ENCODE assay signal across 14 cellular contexts in the genomic region with DNA sequence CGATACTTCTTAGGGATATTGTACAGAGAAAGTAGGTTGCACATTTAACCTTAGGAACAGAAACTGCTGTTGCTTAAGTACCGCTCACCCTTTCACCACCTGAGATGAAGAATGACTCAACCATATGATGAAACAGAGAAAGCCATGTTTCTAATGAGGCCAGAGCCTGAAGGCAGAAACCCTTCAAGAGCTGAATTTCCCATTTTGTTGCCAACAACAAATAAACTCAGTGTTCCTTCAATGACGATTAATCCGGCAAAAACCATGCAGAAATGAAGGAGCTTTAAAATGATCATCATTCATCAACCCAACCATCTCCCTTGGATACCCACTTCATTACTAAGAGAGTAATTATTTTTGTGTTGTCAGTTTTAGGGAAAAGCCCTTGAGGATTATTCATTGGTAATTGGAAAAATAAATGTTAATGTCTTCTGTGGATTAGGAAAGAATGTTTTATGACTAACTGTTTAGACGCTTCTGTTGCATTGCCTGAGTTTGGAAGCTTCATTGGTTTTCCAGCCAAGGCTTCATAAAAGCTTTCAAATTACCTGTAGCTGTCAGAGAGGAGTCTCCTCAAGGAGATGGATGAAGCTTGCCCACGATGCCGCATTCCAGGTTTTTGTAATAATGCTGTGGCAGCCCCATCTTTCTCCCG.
DNase-seq lines count a peak whose midpoint lies in the region; ATAC-seq, FAIRE-seq and TF ChIP-seq lines count a peak whose summit lies in the region.
"Had no signal": no experiment of that assay in that cellular context is flagged by ENCODE, and none has a peak within 500 bp of the region (broad histone marks: within the 10 kb centered on the region; RNA-seq: fewer than 3 reads in every experiment).

No MANE protein-coding gene starts in this region.

- TF ChIP-seq CTCF in NB4 (IDR thresholded peaks at IDR 0.05; ENCODE audit: low read depth, low read length), result no peak
- no peak for TF ChIP-seq CTCF in K562 (IDR thresholded peaks at IDR 0.05 in 2 of 3, conservative IDR thresholded peaks at IDR 0.05 in 1 of 3; ENCODE audit: insufficient read depth in 2 of 3, low read depth in 1 of 3, low read length in 3 of 3)
- no peak for TF ChIP-seq CTCF in omental fat pad (IDR thresholded peaks at IDR 0.05)

- POLR2A ChIA-PET in K562 (lab: Yijun Ruan, JAX), result interaction anchor here (0.7 kb wide), 1 partner anchor 15 kb away, joined by 3 read pairs; no protein-coding TSS in a partner anchor

- H3K9me1 ChIP-seq in K562 (ENCODE audit: control insufficient read depth, insufficient read depth, low read length), result no peaks in the 10 kb centered on the region

- H3K27me3 ChIP-seq in K562 (ENCODE audit: control insufficient read depth in 2 of 2, insufficient read depth in 2 of 2, low read length in 2 of 2), result no peaks in the 10 kb centered on the region

- H3K9me3 ChIP-seq in K562 (replicated peaks; ENCODE audit: control insufficient read depth, insufficient read depth, low read depth, low read length), result no peaks in the 10 kb centered on the region

- no peak for ATAC-seq in K562
- ATAC-seq in omental fat pad (ENCODE audit: low FRiP score), result peak; percentile 82
- ATAC-seq: naive thymus-derived CD8-positive, alpha-beta T cell had no signal

- H3K36me3 ChIP-seq in K562 (ENCODE audit: control insufficient read depth, insufficient read depth, low read length), result no peaks in the 10 kb centered on the region

- 76% methylated on average over 8 of the region's 8 CpGs for WGBS in K562 (ENCODE audit: insufficient coverage, low coverage, missing lambda C conversion rate)

- CTCF ChIA-PET in K562 (lab: Yijun Ruan, JAX; ENCODE audit: low intra/inter-chr PET ratio), result no interaction called here

- no peaks in the 10 kb centered on the region for H4K20me1 ChIP-seq in K562 (replicated peaks; ENCODE audit: control insufficient read depth, insufficient read depth, low read length)

- no peak overlapping the region for H3K4me3 ChIP-seq in NB4 (ENCODE audit: low read depth, low read length)
- no peak overlapping the region for H3K4me3 ChIP-seq in K562

- no TSS peak for BruUV-seq in K562 (replicated peaks; lab: Mats Ljungman, UMichigan)

- in situ Hi-C loops in K562 (cut with MboI), result no loop called here

- DNase-seq in Daoy (ENCODE audit: low read depth) (peak; percentile 78), NB4 (ENCODE audit: low read depth) (peak; percentile 12), K562 (ENCODE audit: extremely low read depth in 1 of 4, low spot score in 3 of 4) (no peak), omental fat pad (ENCODE audit: low spot score) (no peak), C1 segment of cervical spinal cord (lab: John Stamatoyannopoulos, UW) (no peak), mesenteric fat pad (ENCODE audit: low spot score) (no peak), anterior cingulate cortex (lab: John Stamatoyannopoulos, UW) (no peak), hippocampal formation (lab: John Stamatoyannopoulos, UW) (no peak)
- DNase-seq: activated CD4-positive, alpha-beta T cell treated with anti-CD3 and anti-CD28 coated beads, Interleukin-2, amount 50 U/mL, for 4 hours; endodermal cell; immature natural killer cell; naive thymus-derived CD8-positive, alpha-beta T cell; NCI-H1048 had no signal

- intact Hi-C loops in K562 (cut with micrococcal nuclease), result no loop called here

- no peak overlapping the region for H3K4me2 ChIP-seq in K562 (ENCODE audit: insufficient read depth, low read length)

- H3K4me1 ChIP-seq in K562 (replicated peaks in 1 of 2; ENCODE audit: control insufficient read depth in 2 of 2, insufficient read depth in 2 of 2, low read length in 2 of 2), result peaks cover 23 to 43% of the 10 kb centered on the region in 2 experiments

- no peak overlapping the region for H3K9ac ChIP-seq in K562 (ENCODE audit: insufficient read depth in 1 of 2, low read depth in 2 of 2, low read length in 2 of 2)

- TF ChIP-seq RAD21 in K562 (CRISPR knock-in tag; conservative IDR thresholded peaks at IDR 0.05 in 1 of 2, IDR thresholded peaks at IDR 0.05 in 1 of 2), result no peak

- no peak for FAIRE-seq in K562 (lab: Jason Lieb, UNC)
- FAIRE-seq: GM12891 had no signal

- H3K79me2 ChIP-seq in K562 (ENCODE audit: control insufficient read depth, insufficient read depth, low read length), result no peaks in the 10 kb centered on the region

- H3K27ac ChIP-seq in K562 (ENCODE audit: extremely low read depth, low read depth, low read length), result no peak overlapping the region

- H2AFZ ChIP-seq in K562 (ENCODE audit: low read depth, low read length), result no peak overlapping the region

- no peak for TF ChIP-seq EP300 in K562 (IDR thresholded peaks at IDR 0.05; ENCODE audit: low read length)

- TF ChIP-seq POLR2A in NB4 (IDR thresholded peaks at IDR 0.05; ENCODE audit: extremely low read depth, insufficient read length), result no peak
- TF ChIP-seq POLR2A in K562 (conservative IDR thresholded peaks at IDR 0.05), result no peak

TF ChIP-seq in K562, 482 proteins besides CTCF, POLR2A, EP300 and RAD21 (continues in another document):
- no peak for TF ChIP-seq SMARCE1 (IDR thresholded peaks at IDR 0.05)
- no peak for TF ChIP-seq TAF1 (IDR thresholded peaks at IDR 0.05; ENCODE audit: control insufficient read depth, extremely low read depth, insufficient read depth, low read length, severe bottlenecking)
- no peak for TF ChIP-seq ZNF79 (CRISPR knock-in tag; IDR thresholded peaks at IDR 0.05; ENCODE audit: low read depth)
- TF ChIP-seq JUND (IDR thresholded peaks at IDR 0.05; ENCODE audit: borderline replicate concordance, low read depth, low read length), result peak; percentile 66; the same call in 1 of the 2 replicates
- no peak for TF ChIP-seq JUND (tag; IDR thresholded peaks at IDR 0.05; ENCODE audit: borderline replicate concordance, low read depth, low read length)
- TF ChIP-seq, protein P1, sequence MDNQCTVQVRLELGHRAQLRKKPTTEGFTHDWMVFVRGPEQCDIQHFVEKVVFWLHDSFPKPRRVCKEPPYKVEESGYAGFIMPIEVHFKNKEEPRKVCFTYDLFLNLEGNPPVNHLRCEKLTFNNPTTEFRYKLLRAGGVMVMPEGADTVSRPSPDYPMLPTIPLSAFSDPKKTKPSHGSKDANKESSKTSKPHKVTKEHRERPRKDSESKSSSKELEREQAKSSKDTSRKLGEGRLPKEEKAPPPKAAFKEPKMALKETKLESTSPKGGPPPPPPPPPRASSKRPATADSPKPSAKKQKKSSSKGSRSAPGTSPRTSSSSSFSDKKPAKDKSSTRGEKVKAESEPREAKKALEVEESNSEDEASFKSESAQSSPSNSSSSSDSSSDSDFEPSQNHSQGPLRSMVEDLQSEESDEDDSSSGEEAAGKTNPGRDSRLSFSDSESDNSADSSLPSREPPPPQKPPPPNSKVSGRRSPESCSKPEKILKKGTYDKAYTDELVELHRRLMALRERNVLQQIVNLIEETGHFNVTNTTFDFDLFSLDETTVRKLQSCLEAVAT (IDR thresholded peaks at IDR 0.05), result no peak
- no peak for TF ChIP-seq MXD1 (CRISPR knock-in tag; IDR thresholded peaks at IDR 0.05; ENCODE audit: borderline replicate concordance, poor library complexity, severe bottlenecking)
- TF ChIP-seq SMARCA4 (IDR thresholded peaks at IDR 0.05), result no peak
- TF ChIP-seq CBX2 (IDR thresholded peaks at IDR 0.05; ENCODE audit: insufficient read depth, low read length, poor library complexity, severe bottlenecking), result no peak
- no peak for TF ChIP-seq ZNF785 (CRISPR knock-in tag; IDR thresholded peaks at IDR 0.05)
- no peak for TF ChIP-seq HMGXB4 (CRISPR knock-in tag; IDR thresholded peaks at IDR 0.05)
- no peak for TF ChIP-seq MTA2 (IDR thresholded peaks at IDR 0.05; ENCODE audit: low read depth)
- TF ChIP-seq, protein P2, sequence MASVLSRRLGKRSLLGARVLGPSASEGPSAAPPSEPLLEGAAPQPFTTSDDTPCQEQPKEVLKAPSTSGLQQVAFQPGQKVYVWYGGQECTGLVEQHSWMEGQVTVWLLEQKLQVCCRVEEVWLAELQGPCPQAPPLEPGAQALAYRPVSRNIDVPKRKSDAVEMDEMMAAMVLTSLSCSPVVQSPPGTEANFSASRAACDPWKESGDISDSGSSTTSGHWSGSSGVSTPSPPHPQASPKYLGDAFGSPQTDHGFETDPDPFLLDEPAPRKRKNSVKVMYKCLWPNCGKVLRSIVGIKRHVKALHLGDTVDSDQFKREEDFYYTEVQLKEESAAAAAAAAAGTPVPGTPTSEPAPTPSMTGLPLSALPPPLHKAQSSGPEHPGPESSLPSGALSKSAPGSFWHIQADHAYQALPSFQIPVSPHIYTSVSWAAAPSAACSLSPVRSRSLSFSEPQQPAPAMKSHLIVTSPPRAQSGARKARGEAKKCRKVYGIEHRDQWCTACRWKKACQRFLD (CRISPR knock-in tag; IDR thresholded peaks at IDR 0.05), result no peak

Comparison
In these comparisons a context has a peak if more than half of its experiments do, and no peak if none do; other contexts are left out.
1. DNase-seq: peak in Daoy (single experiment) and NB4 (single experiment); none in K562 (0 of 4), omental fat pad (single experiment), C1 segment of cervical spinal cord (0 of 14), mesenteric fat pad (single experiment), anterior cingulate cortex (0 of 58) and hippocampal formation (0 of 2).